ENCODE assay signal across 8 cellular contexts in genomic region chr16:4115941-4116327, GRCh38. TPM values are rescaled to one million over a fixed set of nuclear protein-coding genes. Genes with fewer than 3 reads are reported as not detected.
DNase-seq lines count a peak whose midpoint lies in the region; ATAC-seq and TF ChIP-seq lines count a peak whose summit lies in the region.

No MANE protein-coding gene starts in this region.

- ATAC-seq in CD4-positive, alpha-beta T cell (ENCODE audit: poor library complexity): peak; percentile 25
- peak; percentile 21 for ATAC-seq in HG02642 (IDR thresholded peaks at IDR 0.05; ENCODE audit: poor library complexity, unreplicated experiment)

- H3K27me3 Mint-ChIP-seq in CD4-positive, alpha-beta T cell: no peaks in the 10 kb centered on the region

- CTCF ChIA-PET in CD4-positive, alpha-beta T cell (lab: Charles Lee): interaction anchor here (3.8 kb wide), 1 partner anchor 138 kb away, joined by 12 read pairs; no protein-coding TSS in a partner anchor

- no peaks in the 10 kb centered on the region for H3K9me3 Mint-ChIP-seq in CD4-positive, alpha-beta T cell

- POLR2A ChIA-PET in CD4-positive, alpha-beta T cell (lab: Charles Lee): interaction anchor here (2.0 to 3.2 kb wide), 2 partner anchors 137 to 157 kb away, joined by 8 to 25 read pairs; partner anchors contain the start of gene TFAP4

- H3K4me1 ChIP-seq in mononuclear cell (ENCODE audit: insufficient read depth, low read length): peaks cover 51% of the 10 kb centered on the region

- H3K4me3 ChIP-seq in astrocyte of the cerebellum (ENCODE audit: low read depth, low read length) (peak overlapping the region; percentile 53), mononuclear cell (ENCODE audit: low read length) (peak overlapping the region; percentile 40)

- in situ Hi-C loops in astrocyte of the cerebellum (cut with HindIII; ENCODE audit: low sequenced_read_pairs): no loop called here

- H3K36me3 Mint-ChIP-seq in CD4-positive, alpha-beta T cell (ENCODE audit: low read depth): peaks cover 5% of the 10 kb centered on the region

- H3K27me3 ChIP-seq in CD4-positive, alpha-beta T cell (ENCODE audit: control insufficient read depth, insufficient read depth, low read length): no peaks in the 10 kb centered on the region
- no peaks in the 10 kb centered on the region for H3K27me3 ChIP-seq in mononuclear cell (ENCODE audit: insufficient read depth, low read length)

- H3K27ac Mint-ChIP-seq in CD4-positive, alpha-beta T cell: no peak overlapping the region

- intact Hi-C loops in CD4-positive, alpha-beta T cell (cut with DNase I, micrococcal nuclease): loop anchor here (1.0 to 10.0 kb wide), 4 partner anchors 67 to 301 kb away; partner anchors contain the start of gene CORO7 (in 1 of the 2)

- TF ChIP-seq CTCF in CD4-positive, alpha-beta T cell (IDR thresholded peaks at IDR 0.05): no peak
- TF ChIP-seq CTCF in astrocyte of the cerebellum (IDR thresholded peaks at IDR 0.05; ENCODE audit: low read depth, low read length, missing control alignments): no peak

- H3K9me3 ChIP-seq in CD4-positive, alpha-beta T cell (ENCODE audit: control insufficient read depth, low read length): no peaks in the 10 kb centered on the region
- no peaks in the 10 kb centered on the region for H3K9me3 ChIP-seq in mononuclear cell (ENCODE audit: low read depth, low read length)

- peak overlapping the region; percentile 87 for H3K4me3 Mint-ChIP-seq in CD4-positive, alpha-beta T cell

- no peak overlapping the region for H3K27ac ChIP-seq in CD4-positive, alpha-beta T cell (ENCODE audit: low read depth, low read length)

- H3K4me1 Mint-ChIP-seq in CD4-positive, alpha-beta T cell (ENCODE audit: low read depth): peaks cover 44% of the 10 kb centered on the region

- no peak for DNase-seq in CD4-positive, alpha-beta T cell
- no peak for DNase-seq in astrocyte of the cerebellum (ENCODE audit: low read depth)
- no peak for DNase-seq in LoVo (ENCODE audit: low spot score)
- DNase-seq in T-helper 9 cell: no peak
- DNase-seq in NCI-H510A treated with DMSO at 0.1 percent for 48 hours (lab: John Stamatoyannopoulos, UW): no peak
- DNase-seq in NCI-H1930 (lab: John Stamatoyannopoulos, UW): no peak

RNA-seq across cellular contexts. Expression of gene ADCY9, which starts 0.3 kb away (rescaled TPM):
- total RNA-seq in CD4-positive, alpha-beta T cell: 1 to 10 TPM; 7.1 to 7.4 TPM
- 9.7 TPM for total RNA-seq in mononuclear cell
